Comparison of ENCODE assay signal across 13 cellular contexts in genomic region chr20:43442310-43442880, GRCh38. TPM values are rescaled to one million over a fixed set of nuclear protein-coding genes. Genes with fewer than 3 reads are reported as not detected.
DNase-seq lines count a peak whose midpoint lies in the region; ATAC-seq, FAIRE-seq and TF ChIP-seq lines count a peak whose summit lies in the region.
"Had no signal": no experiment of that assay in that cellular context is flagged by ENCODE, and none has a peak within 500 bp of the region (broad histone marks: within the 10 kb centered on the region; RNA-seq: fewer than 3 reads in every experiment).

No MANE protein-coding gene starts in this region.

- peak overlapping the region; percentile 60 for H3K56ac ChIP-seq in mesendoderm (ENCODE audit: low read length)

- H3K23ac ChIP-seq in mesendoderm (ENCODE audit: low read length): no peak overlapping the region

- H3K27me3 ChIP-seq in mesendoderm (ENCODE audit: insufficient read depth, low read length, poor library complexity): no peaks in the 10 kb centered on the region

- in situ Hi-C loops in G401 (cut with HindIII; ENCODE audit: low sequenced_read_pairs): no loop called here

- H3K36me3 ChIP-seq in mesendoderm (ENCODE audit: control insufficient read depth, insufficient read depth, low read length): no peaks in the 10 kb centered on the region

- no peak overlapping the region for H4K8ac ChIP-seq in mesendoderm (ENCODE audit: low read depth, low read length)

- H3K9ac ChIP-seq in mesendoderm (ENCODE audit: low read length): no peak overlapping the region

- no peak overlapping the region for H3K27ac ChIP-seq in mesendoderm (ENCODE audit: low read depth, low read length)

- no peak overlapping the region for H3K4me2 ChIP-seq in mesendoderm (ENCODE audit: low read length)

- no peak overlapping the region for H3K18ac ChIP-seq in mesendoderm (ENCODE audit: low read length)

- no peak overlapping the region for H2BK120ac ChIP-seq in mesendoderm (ENCODE audit: low read depth, low read length)

- no peaks in the 10 kb centered on the region for H3K4me1 ChIP-seq in mesendoderm (ENCODE audit: control insufficient read depth, low read depth, low read length)

- WGBS in mesendoderm (ENCODE audit: extremely low coverage, insufficient coverage, low lambda C conversion rate): no CpG with 5 or more reads among the region's 5 CpGs

- H2BK15ac ChIP-seq in mesendoderm (replicated peaks; ENCODE audit: low read depth): no peak overlapping the region

- no peaks in the 10 kb centered on the region for H3K79me1 ChIP-seq in mesendoderm (ENCODE audit: low read length)

- no peak for ATAC-seq in HG03045 (IDR thresholded peaks at IDR 0.05; ENCODE audit: unreplicated experiment)
- ATAC-seq in HG03159 (IDR thresholded peaks at IDR 0.05; ENCODE audit: unreplicated experiment): no peak
- no peak for ATAC-seq in HG02763 (IDR thresholded peaks at IDR 0.05; ENCODE audit: unreplicated experiment)
- ATAC-seq: activated T-helper 17 cell treated with anti-CD3 and anti-CD28 coated beads, Interleukin-2, amount 50 U/mL, for 72 hours; right cardiac atrium had no signal

- FAIRE-seq in HTR-8/SVneo (lab: Jason Lieb, UNC): peak; percentile 90
- FAIRE-seq: endothelial cell of umbilical vein had no signal

- H2BK5ac ChIP-seq in mesendoderm (ENCODE audit: low read length): no peak overlapping the region

- H3K4ac ChIP-seq in mesendoderm (ENCODE audit: low read depth, low read length): no peak overlapping the region

- H4K5ac ChIP-seq in mesendoderm (ENCODE audit: low read length): no peak overlapping the region

- H3K4me3 ChIP-seq in cardiac fibroblast (replicated peaks in 1 of 2; ENCODE audit: low read depth in 2 of 2, low read length in 2 of 2) (no peak overlapping the region), mesendoderm (ENCODE audit: low read length) (no peak overlapping the region)

- no peak overlapping the region for H2AK5ac ChIP-seq in mesendoderm (ENCODE audit: low read length)

- H3K79me2 ChIP-seq in mesendoderm (ENCODE audit: control insufficient read depth, insufficient read depth, low read length): no peaks in the 10 kb centered on the region

- DNase-seq in DMS114 treated with DMSO at 0.1 percent for 48 hours (lab: John Stamatoyannopoulos, UW; ENCODE audit: unreplicated experiment): peak; percentile 15
- peak; percentile 78 for DNase-seq in HTR-8/SVneo (ENCODE audit: insufficient read length, low spot score)
- DNase-seq in cardiac fibroblast (ENCODE audit: low read depth in 2 of 2): peak in 1 of 2 donors; percentile 35
- DNase-seq in mesendoderm: peak; percentile 84
- DNase-seq in G401 (ENCODE audit: low spot score): no peak
- DNase-seq: activated CD4-positive, CD25-positive, alpha-beta regulatory T cell treated with anti-CD3 and anti-CD28 coated beads, Interleukin-2, amount 50 U/mL, for 72 hours; right cardiac atrium; SIG-M5 had no signal

- peak; percentile 32 for TF ChIP-seq CTCF in cardiac fibroblast (IDR thresholded peaks at IDR 0.05; ENCODE audit: low read depth, low read length)

RNA-seq across cellular contexts. Expression of gene SRSF6, which starts 15.3 kb away (rescaled TPM):
- 155 TPM for polyA plus RNA-seq in mesendoderm (2013, experiment 1 of 2)
- polyA plus RNA-seq in mesendoderm (2013, experiment 2 of 2): 154 TPM
- total RNA-seq in G401 (2014; rRNA removed; shearing (Covaris generic)): 24.1 and 27.9 TPM in 2 replicates
